ENCODE assay signal across 6 cellular contexts in genomic region chr7:73215232-73215631, GRCh38.
DNase-seq lines count a peak whose midpoint lies in the region; ATAC-seq, FAIRE-seq and TF ChIP-seq lines count a peak whose summit lies in the region.
"Not testable (repeated sequence)": the region's sequence is repeated elsewhere in the genome, so short reads cannot be mapped to it uniquely, and the experiment has no call there.

No MANE protein-coding gene starts in this region.

- not testable (repeated sequence) for H3K4me3 ChIP-seq in GM12878, left lung, upper lobe of right lung

- H2AFZ ChIP-seq in GM12878 (ENCODE audit: control insufficient read depth, low read depth, low read length) = not testable (repeated sequence)

- not testable (repeated sequence) for TF ChIP-seq RAD21 in GM12878 (IDR thresholded peaks at IDR 0.05; ENCODE audit: insufficient read depth, low read depth, low read length)

- H3K4me3 Mint-ChIP-seq in memory B cell, natural killer cell: not testable (repeated sequence)

- H3K27me3 Mint-ChIP-seq in memory B cell; natural killer cell (ENCODE audit: low read depth in 2 of 2): not testable (repeated sequence)

- H3K4me1 Mint-ChIP-seq in memory B cell, natural killer cell: not testable (repeated sequence)

- not testable (repeated sequence) for H3K27ac ChIP-seq in GM12878 (ENCODE audit: control insufficient read depth, insufficient read depth); left lung; upper lobe of right lung

- RAD21 ChIA-PET in GM12878 (lab: Charles Lee; ENCODE audit: unreplicated experiment) = not testable (repeated sequence)

- not testable (repeated sequence) for H3K36me3 Mint-ChIP-seq in memory B cell, natural killer cell

- H3K27ac Mint-ChIP-seq in memory B cell, natural killer cell: not testable (repeated sequence)

- WGBS in GM12878 (ENCODE audit: insufficient coverage, insufficient replicate concordance, low lambda C conversion rate, missing lambda C conversion rate) = no CpG with 5 or more reads among the region's 7 CpGs

- SMC1A ChIA-PET in GM12878 (lab: Charles Lee; ENCODE audit: uncharacterized antibody, unreplicated experiment) = not testable (repeated sequence)

- in situ Hi-C loops in GM12878 (cut with MboI) = not testable (repeated sequence)

- POLR2A ChIA-PET in GM12878 (lab: Charles Lee) = not testable (repeated sequence)

- DNase-seq in GM12878 (ENCODE audit: low read depth, low spot score); left lung; memory B cell (ENCODE audit: low spot score in 2 of 2); natural killer cell; upper lobe of right lung: not testable (repeated sequence)

- H3K4me1 ChIP-seq in GM12878 (ENCODE audit: control insufficient read depth, insufficient read depth, low read length); left lung; upper lobe of right lung: not testable (repeated sequence)

- not testable (repeated sequence) for FAIRE-seq in GM12878 (lab: Jason Lieb, UNC)

- not testable (repeated sequence) for H3K27me3 ChIP-seq in GM12878 (replicated peaks in 1 of 2; ENCODE audit: control insufficient read depth in 2 of 2, insufficient read depth in 2 of 2, low read length in 1 of 2); left lung; upper lobe of right lung

- not testable (repeated sequence) for TF ChIP-seq EP300 in GM12878 (IDR thresholded peaks at IDR 0.05; ENCODE audit: borderline replicate concordance in 1 of 2, control insufficient read depth in 1 of 2, low read depth in 2 of 2, low read length in 2 of 2)

- H3K9ac ChIP-seq in GM12878 (ENCODE audit: control insufficient read depth, insufficient read depth, low read length) = not testable (repeated sequence)

- intact Hi-C loops in GM12878 (cut with micrococcal nuclease; ENCODE audit: unreplicated experiment); left lung (cut with DNase I); natural killer cell (cut with micrococcal nuclease); upper lobe of right lung (cut with DNase I): not testable (repeated sequence)

- H3K4me2 ChIP-seq in GM12878 (ENCODE audit: control insufficient read depth, insufficient read depth) = not testable (repeated sequence)

- ATAC-seq in HG02759 (IDR thresholded peaks at IDR 0.05; ENCODE audit: unreplicated experiment) (peak; percentile 24), GM12878 (peak; percentile 66), left lung (peak; percentile 22), memory B cell (ENCODE audit: low read depth) (peak; percentile 49), natural killer cell (peak in 2 of 3 donors; percentile 38 to 60), upper lobe of right lung (peak; percentile 47)

- CTCF ChIA-PET in GM12878 (lab: Yijun Ruan, JAX) = not testable (repeated sequence)

- H3K9me3 ChIP-seq in GM12878 (replicated peaks; ENCODE audit: control insufficient read depth, insufficient read depth, low read length); left lung; upper lobe of right lung: not testable (repeated sequence)

- TF ChIP-seq CTCF in GM12878 (IDR thresholded peaks at IDR 0.05 in 2 of 3, conservative IDR thresholded peaks at IDR 0.05 in 1 of 3; ENCODE audit: control insufficient read depth in 2 of 3, extremely low read depth in 1 of 3, insufficient read depth in 1 of 3, low read depth in 3 of 3, low read length in 3 of 3); left lung (IDR thresholded peaks at IDR 0.05); natural killer cell (IDR thresholded peaks at IDR 0.05); upper lobe of right lung (IDR thresholded peaks at IDR 0.05): not testable (repeated sequence)

- not testable (repeated sequence) for H3K79me2 ChIP-seq in GM12878 (ENCODE audit: control insufficient read depth, insufficient read depth, low read length)

- not testable (repeated sequence) for H3K9me3 Mint-ChIP-seq in memory B cell, natural killer cell

- TF ChIP-seq POLR2A in GM12878 (IDR thresholded peaks at IDR 0.05; ENCODE audit: low read depth, low read length) = not testable (repeated sequence)

- BruUV-seq in GM12878 (replicated peaks; lab: Mats Ljungman, UMichigan) = not testable (repeated sequence)

- H3K36me3 ChIP-seq in GM12878 (ENCODE audit: control insufficient read depth in 2 of 2, insufficient read depth in 2 of 2, low read length in 1 of 2); left lung; upper lobe of right lung: not testable (repeated sequence)

- H4K20me1 ChIP-seq in GM12878 (ENCODE audit: control insufficient read depth, insufficient read depth) = not testable (repeated sequence)
